Comparison of ENCODE assay signal across 19 cellular contexts in genomic region chr9:89640801-89641200, GRCh38. TPM values are rescaled to one million over a fixed set of nuclear protein-coding genes. Genes with fewer than 3 reads are reported as not detected.
"Had no signal": no experiment of that assay in that cellular context is flagged by ENCODE, and none has a peak within 500 bp of the region (broad histone marks: within the 10 kb centered on the region; RNA-seq: fewer than 3 reads in every experiment).

No MANE protein-coding gene starts in this region.

- H3K27ac Mint-ChIP-seq: activated CD4-positive, alpha-beta T cell treated with anti-CD3 and anti-CD28 coated beads, Interleukin-2, amount 10 ng/mL, durations not matched to agents 24 days and 14 days; activated CD8-positive, alpha-beta T cell treated with anti-CD3 and anti-CD28 coated beads, Interleukin-2, amount 10 ng/mL, durations not matched to agents 7 days and 5 days; activated naive CD8-positive, alpha-beta T cell; activated T-cell treated with anti-CD3 and anti-CD28 coated beads, Interleukin-2, amount 50 U/mL, for 72 hours; naive thymus-derived CD4-positive, alpha-beta T cell had no signal

- H3K27ac ChIP-seq: body of pancreas, foreskin keratinocyte, parathyroid adenoma, SJSA1 had no signal

- H3K36me3 ChIP-seq: SJSA1 had no signal

- H3K9ac ChIP-seq: parathyroid adenoma had no signal

- H3K4me1 ChIP-seq: foreskin keratinocyte, parathyroid adenoma, SJSA1 had no signal

- H3K36me3 Mint-ChIP-seq: activated naive CD8-positive, alpha-beta T cell had no signal

- H3K4me3 Mint-ChIP-seq: activated CD4-positive, alpha-beta T cell treated with anti-CD3 and anti-CD28 coated beads, Interleukin-2, amount 10 ng/mL, durations not matched to agents 24 days and 14 days; activated CD8-positive, alpha-beta T cell treated with anti-CD3 and anti-CD28 coated beads, Interleukin-2, amount 10 ng/mL, durations not matched to agents 7 days and 5 days; activated naive CD8-positive, alpha-beta T cell; activated T-cell treated with anti-CD3 and anti-CD28 coated beads, Interleukin-2, amount 50 U/mL, for 72 hours; naive thymus-derived CD4-positive, alpha-beta T cell had no signal

- H3K27me3 ChIP-seq: body of pancreas, SJSA1 had no signal

- H3K9me3 ChIP-seq: body of pancreas, SJSA1 had no signal

- H3K4me3 ChIP-seq: body of pancreas, SJSA1 had no signal

- H3K27me3 Mint-ChIP-seq: activated naive CD8-positive, alpha-beta T cell had no signal

- H3K9me3 Mint-ChIP-seq: activated T-cell treated with anti-CD3 and anti-CD28 coated beads, Interleukin-2, amount 50 U/mL, for 72 hours; naive thymus-derived CD4-positive, alpha-beta T cell had no signal

- H2AFZ ChIP-seq: parathyroid adenoma had no signal

- DNase-seq: activated CD4-positive, alpha-beta T cell treated with anti-CD3 and anti-CD28 coated beads, Interleukin-2, amount 10 ng/mL, durations not matched to agents 24 days and 14 days; activated CD4-positive, CD25-positive, alpha-beta regulatory T cell; activated CD8-positive, alpha-beta memory T cell treated with anti-CD3 and anti-CD28 coated beads, Interleukin-2, amount 50 U/mL, for 4 hours; activated CD8-positive, alpha-beta T cell treated with anti-CD3 and anti-CD28 coated beads, Interleukin-2, amount 10 ng/mL, durations not matched to agents 7 days and 5 days; activated gamma-delta T cell; activated T-cell treated with anti-CD3 and anti-CD28 coated beads, Interleukin-2, amount 50 U/mL, for 72 hours; amniotic stem cell; central memory CD4-positive, alpha-beta T cell; cortex of kidney; effector CD8-positive, alpha-beta T cell; foreskin keratinocyte; left colon; mammary epithelial cell; naive thymus-derived CD4-positive, alpha-beta T cell; small intestine had no signal

- ATAC-seq: activated CD8-positive, alpha-beta T cell treated with anti-CD3 and anti-CD28 coated beads, Interleukin-2, amount 10 ng/mL, durations not matched to agents 7 days and 5 days; activated T-cell treated with anti-CD3 and anti-CD28 coated beads, Interleukin-2, amount 50 U/mL, for 72 hours; body of pancreas; foreskin keratinocyte; left colon had no signal

RNA-seq across cellular contexts. Expression of gene GADD45G, which starts 36.0 kb away (rescaled TPM):
- total RNA-seq: foreskin keratinocyte, SJSA1 had no signal
